1 cellular context compared by ENCODE assay signal in genomic region chr17:65656390-65657250, GRCh38.
TF ChIP-seq lines count a peak whose summit lies in the region.

No MANE protein-coding gene starts in this region.

TF ChIP-seq in HepG2, 621 proteins besides CTCF, POLR2A, EP300 and RAD21 (continued from another document and continues in another):
- TF ChIP-seq GMEB1 (CRISPR knock-in tag; IDR thresholded peaks at IDR 0.05; ENCODE audit: borderline replicate concordance) (no peak), ZNF747 (CRISPR knock-in tag; IDR thresholded peaks at IDR 0.05; ENCODE audit: borderline replicate concordance) (no peak), MIER3 (CRISPR knock-in tag; IDR thresholded peaks at IDR 0.05; ENCODE audit: borderline replicate concordance) (peak; percentile 18; the same call in 1 of the 2 replicates), HDAC2 (CRISPR knock-in tag; IDR thresholded peaks at IDR 0.05) (peak; percentile 12; the same call in 1 of the 2 replicates), ZNF558 (CRISPR knock-in tag; IDR thresholded peaks at IDR 0.05; ENCODE audit: borderline replicate concordance) (no peak), HNRNPK (IDR thresholded peaks at IDR 0.05; ENCODE audit: low read depth, low read length, poor library complexity, severe bottlenecking) (no peak), GABPA (IDR thresholded peaks at IDR 0.05; ENCODE audit: low read depth, low read length) (no peak), GABPA (CRISPR knock-in tag; IDR thresholded peaks at IDR 0.05; ENCODE audit: low read depth) (no peak), ZBTB21 (CRISPR knock-in tag; IDR thresholded peaks at IDR 0.05) (no peak), ZNF124 (CRISPR knock-in tag; IDR thresholded peaks at IDR 0.05) (no peak), NFIC (IDR thresholded peaks at IDR 0.05; ENCODE audit: low read length) (peak; percentile 46; the same call in 1 of the 2 replicates), SOX13 (IDR thresholded peaks at IDR 0.05) (peak; percentile 33; the same call in 1 of the 2 replicates), SOX13 (CRISPR knock-in tag; conservative IDR thresholded peaks at IDR 0.05 in 1 of 2, IDR thresholded peaks at IDR 0.05 in 1 of 2) (peak in 1 of 2 experiments; percentile 94; a peak in 2 of 4 replicates), ARID5B (CRISPR knock-in tag; IDR thresholded peaks at IDR 0.05) (peak; percentile 56; the same call in 1 of the 2 replicates), AKAP8 (CRISPR knock-in tag; IDR thresholded peaks at IDR 0.05) (no peak), NFYC (CRISPR knock-in tag; IDR thresholded peaks at IDR 0.05) (no peak), ZNF790 (CRISPR knock-in tag; IDR thresholded peaks at IDR 0.05; ENCODE audit: borderline replicate concordance) (no peak), SOX5 (CRISPR knock-in tag; IDR thresholded peaks at IDR 0.05; ENCODE audit: borderline replicate concordance) (peak; percentile 94), NCOA2 (CRISPR knock-in tag; IDR thresholded peaks at IDR 0.05) (peak; percentile 54), RORA (CRISPR knock-in tag; IDR thresholded peaks at IDR 0.05) (no peak), ZNF570 (CRISPR knock-in tag; IDR thresholded peaks at IDR 0.05; ENCODE audit: borderline replicate concordance) (no peak), PCBP2 (optimal IDR thresholded peaks at IDR 0.05; ENCODE audit: low read depth, low read length, poor library complexity, severe bottlenecking) (no peak), ZNF280D (CRISPR knock-in tag; IDR thresholded peaks at IDR 0.05) (no peak), CAMTA2 (CRISPR knock-in tag; IDR thresholded peaks at IDR 0.05; ENCODE audit: borderline replicate concordance) (no peak), RXRB (CRISPR knock-in tag; IDR thresholded peaks at IDR 0.05; ENCODE audit: borderline replicate concordance) (peak; percentile 62), E2F1 (CRISPR knock-in tag; IDR thresholded peaks at IDR 0.05) (no peak), HMG20A (CRISPR knock-in tag; IDR thresholded peaks at IDR 0.05; ENCODE audit: borderline replicate concordance) (peak; percentile 78), PBX2 (CRISPR knock-in tag; IDR thresholded peaks at IDR 0.05) (no peak), ERF (CRISPR knock-in tag; IDR thresholded peaks at IDR 0.05) (no peak), SSRP1 (CRISPR knock-in tag; IDR thresholded peaks at IDR 0.05) (0 out of 2 replicates have a peak, but pooled peaks have one; percentile 45), TGIF2 (CRISPR knock-in tag; IDR thresholded peaks at IDR 0.05) (peak; percentile 55; the same call in 1 of the 2 replicates), NCOR1 (IDR thresholded peaks at IDR 0.05; ENCODE audit: borderline replicate concordance, low read length) (peak; percentile 22; the same call in 1 of the 2 replicates), FOXP1 (IDR thresholded peaks at IDR 0.05) (no peak), FOXP1 (CRISPR knock-in tag; IDR thresholded peaks at IDR 0.05) (peak; percentile 61; the same call in 1 of the 2 replicates), ZGPAT (CRISPR knock-in tag; IDR thresholded peaks at IDR 0.05) (no peak), DR1 (CRISPR knock-in tag; IDR thresholded peaks at IDR 0.05) (no peak), ZBTB25 (CRISPR knock-in tag; IDR thresholded peaks at IDR 0.05) (0 out of 2 replicates have a peak, but pooled peaks have one; percentile 18), MIER2 (CRISPR knock-in tag; IDR thresholded peaks at IDR 0.05) (0 out of 2 replicates have a peak, but pooled peaks have one; percentile 28), NR2F2 (IDR thresholded peaks at IDR 0.05; ENCODE audit: borderline replicate concordance, low read depth) (0 out of 2 replicates have a peak, but pooled peaks have one; percentile 23), HOMEZ (CRISPR knock-in tag; IDR thresholded peaks at IDR 0.05; ENCODE audit: low read depth) (0 out of 2 replicates have a peak, but pooled peaks have one; percentile 36), GATAD2A (CRISPR knock-in tag; IDR thresholded peaks at IDR 0.05) (peak; percentile 66), TFE3 (CRISPR knock-in tag; IDR thresholded peaks at IDR 0.05) (no peak), FOXP4 (CRISPR knock-in tag; IDR thresholded peaks at IDR 0.05) (peak; percentile 47), ZNF263 (CRISPR knock-in tag; IDR thresholded peaks at IDR 0.05) (no peak), SIN3A (IDR thresholded peaks at IDR 0.05; ENCODE audit: borderline replicate concordance, low read depth, low read length) (no peak)
